10 cellular contexts compared by ENCODE assay signal in genomic region chr19:55353356-55353802, GRCh38. TPM values are rescaled to one million over a fixed set of nuclear protein-coding genes. Genes with fewer than 3 reads are reported as not detected.
DNase-seq lines count a peak whose midpoint lies in the region; ATAC-seq and TF ChIP-seq lines count a peak whose summit lies in the region.
"Had no signal": no experiment of that assay in that cellular context is flagged by ENCODE, and none has a peak within 500 bp of the region (broad histone marks: within the 10 kb centered on the region; RNA-seq: fewer than 3 reads in every experiment).

No MANE protein-coding gene starts in this region.

- peaks cover 18% of the 10 kb centered on the region for H3K4me1 ChIP-seq in HUES64 (ENCODE audit: insufficient read depth, low read length)
- H3K4me1 ChIP-seq in foreskin keratinocyte = no peaks in the 10 kb centered on the region

- DNase-seq in AG04449 (ENCODE audit: low read depth, low spot score) = no peak
- no peak for DNase-seq in central memory CD8-positive, alpha-beta T cell (ENCODE audit: low spot score in 2 of 2)
- peak in 1 of 10 donors; percentile 21 for DNase-seq in naive thymus-derived CD8-positive, alpha-beta T cell
- no peak for DNase-seq in cerebellar nuclear complex (lab: John Stamatoyannopoulos, UW)
- DNase-seq in foreskin keratinocyte = no peak
- no peak for DNase-seq in NCI-H187 (lab: John Stamatoyannopoulos, UW)
- no peak for DNase-seq in KG1 (lab: John Stamatoyannopoulos, UW)
- DNase-seq: GF-D8, SHP77 treated with DMSO at 0.1 percent for 48 hours had no signal

- POLR2A ChIA-PET in AG04449 (lab: Yijun Ruan, JAX) = interaction anchor here (1.4 kb wide), 1 partner anchor 54 kb away, joined by 4 read pairs; the partner anchor contains the start of gene UBE2S
- POLR2A ChIA-PET in naive thymus-derived CD8-positive, alpha-beta T cell (lab: Charles Lee) = interaction anchor here (0.6 to 1.6 kb wide), 3 partner anchors 14 to 271 kb away, joined by 3 to 6 read pairs (median 3); partner anchors contain the start of genes KMT5C and ZNF784

- H3K27me3 ChIP-seq in HUES64 (ENCODE audit: insufficient read depth, low read length) = peaks cover 50% of the 10 kb centered on the region
- peaks cover 15% of the 10 kb centered on the region for H3K27me3 ChIP-seq in foreskin keratinocyte

- H3K4me1 Mint-ChIP-seq in central memory CD8-positive, alpha-beta T cell = peaks cover 26% of the 10 kb centered on the region
- H3K4me1 Mint-ChIP-seq in naive thymus-derived CD8-positive, alpha-beta T cell = peaks cover 21 to 36% (median 25%) of the 10 kb centered on the region in 4 donors

- no peaks in the 10 kb centered on the region for H3K36me3 ChIP-seq in HUES64 (ENCODE audit: insufficient read depth, low read length)

- WGBS in HUES64 = 10% methylated on average over 24 of the region's 24 CpGs

- H3K27ac Mint-ChIP-seq in central memory CD8-positive, alpha-beta T cell (ENCODE audit: low read depth) = peak overlapping the region; percentile 25
- H3K27ac Mint-ChIP-seq in naive thymus-derived CD8-positive, alpha-beta T cell = peak overlapping the region in 4 of 10 donors; percentile 1 to 86 (median 58)

- CTCF ChIA-PET in AG04449 (lab: Yijun Ruan, JAX) = interaction anchor here (1.1 to 1.3 kb wide), 2 partner anchors 14 to 16 kb away, joined by 3 to 4 read pairs; partner anchors contain the start of gene KMT5C

- H3K36me3 Mint-ChIP-seq in central memory CD8-positive, alpha-beta T cell (ENCODE audit: insufficient read depth) = peaks cover 3% of the 10 kb centered on the region
- no peaks in the 10 kb centered on the region for H3K36me3 Mint-ChIP-seq in naive thymus-derived CD8-positive, alpha-beta T cell

- no peak for TF ChIP-seq CTCF in AG04449 (IDR thresholded peaks at IDR 0.05; ENCODE audit: insufficient read depth, low read length, missing control alignments)
- TF ChIP-seq CTCF in foreskin keratinocyte (conservative IDR thresholded peaks at IDR 0.05) = no peak

- peak overlapping the region; percentile 73 for H3K4me3 Mint-ChIP-seq in central memory CD8-positive, alpha-beta T cell
- peak overlapping the region; percentile 61 to 86 (median 80) for H3K4me3 Mint-ChIP-seq in naive thymus-derived CD8-positive, alpha-beta T cell

- no peak overlapping the region for H3K27ac ChIP-seq in HUES64 (ENCODE audit: low read depth, low read length)
- no peak overlapping the region for H3K27ac ChIP-seq in foreskin keratinocyte

- peak overlapping the region; percentile 59 for H3K4me3 ChIP-seq in AG04449 (ENCODE audit: low read depth, low read length)
- H3K4me3 ChIP-seq in HUES64 (ENCODE audit: low read length) = peak overlapping the region; percentile 64

- peak overlapping the region; percentile 1; the same call in 1 of the 2 replicates for H3K9ac ChIP-seq in HUES64 (ENCODE audit: low read depth, low read length)

- no peaks in the 10 kb centered on the region for H3K9me3 ChIP-seq in HUES64 (ENCODE audit: insufficient read depth, low read depth, low read length)

- H3K9me3 Mint-ChIP-seq in central memory CD8-positive, alpha-beta T cell = no peaks in the 10 kb centered on the region
- H3K9me3 Mint-ChIP-seq in naive thymus-derived CD8-positive, alpha-beta T cell = peaks cover 0 to 2% (median 0%) of the 10 kb centered on the region in 9 donors

- H3K27me3 Mint-ChIP-seq in central memory CD8-positive, alpha-beta T cell = peaks cover 71% of the 10 kb centered on the region
- peaks cover 4 to 48% (median 34%) of the 10 kb centered on the region in 5 donors for H3K27me3 Mint-ChIP-seq in naive thymus-derived CD8-positive, alpha-beta T cell

- ATAC-seq in central memory CD8-positive, alpha-beta T cell (replicated peaks; ENCODE audit: extremely low read depth, poor library complexity, severe bottlenecking) = no peak
- peak; percentile 8 to 15 for ATAC-seq in naive thymus-derived CD8-positive, alpha-beta T cell
- no peak for ATAC-seq in foreskin keratinocyte

RNA-seq across cellular contexts. Expression of gene COX6B2, which starts 1.1 kb away (rescaled TPM):
- polyA plus RNA-seq in HUES64 (2013, experiment 1 of 2) = 0.90 TPM
- 1.4 TPM for polyA plus RNA-seq in HUES64 (2013, experiment 2 of 2)
- total RNA-seq in naive thymus-derived CD8-positive, alpha-beta T cell = not detected
- not detected for polyA plus RNA-seq in naive thymus-derived CD8-positive, alpha-beta T cell
- 0.92 and 2.4 TPM in 2 replicates for total RNA-seq in foreskin keratinocyte
- polyA plus RNA-seq in foreskin keratinocyte = 1.8 and 2.8 TPM in 2 replicates

RNA-seq across cellular contexts. Expression of gene GARIN5B, which starts 9.7 kb away (rescaled TPM):
- polyA plus RNA-seq in HUES64 (2013, experiment 1 of 2) = not detected
- not detected for polyA plus RNA-seq in HUES64 (2013, experiment 2 of 2)
- not detected for total RNA-seq in naive thymus-derived CD8-positive, alpha-beta T cell
- not detected for polyA plus RNA-seq in naive thymus-derived CD8-positive, alpha-beta T cell
- total RNA-seq in foreskin keratinocyte = 0.03 TPM in 1 of 2 replicates, not detected in the other
- not detected in 2 replicates for polyA plus RNA-seq in foreskin keratinocyte

RNA-seq across cellular contexts. Expression of gene KMT5C, which starts 13.7 kb away (rescaled TPM):
- 13.4 TPM for polyA plus RNA-seq in HUES64 (2013, experiment 1 of 2)
- polyA plus RNA-seq in HUES64 (2013, experiment 2 of 2) = 15.2 TPM
- total RNA-seq in naive thymus-derived CD8-positive, alpha-beta T cell = 10 to 100 TPM; 19.2 to 21.8 TPM
- 1 to 10 TPM; 1.7 to 2.5 (median 2.1) TPM for polyA plus RNA-seq in naive thymus-derived CD8-positive, alpha-beta T cell
- total RNA-seq in foreskin keratinocyte = 6.9 and 8.6 TPM in 2 replicates
- polyA plus RNA-seq in foreskin keratinocyte = 6.0 and 6.5 TPM in 2 replicates

RNA-seq across cellular contexts. Expression of gene IL11, which starts 16.9 kb away (rescaled TPM):
- 0.65 TPM for polyA plus RNA-seq in HUES64 (2013, experiment 1 of 2)
- polyA plus RNA-seq in HUES64 (2013, experiment 2 of 2) = 1.1 TPM
- under 1 TPM in 1 of 2 experiments, not detected in 1; 0.21 TPM for total RNA-seq in naive thymus-derived CD8-positive, alpha-beta T cell
- polyA plus RNA-seq in naive thymus-derived CD8-positive, alpha-beta T cell = not detected
- 3.7 and 5.8 TPM in 2 replicates for total RNA-seq in foreskin keratinocyte
- polyA plus RNA-seq in foreskin keratinocyte = 4.1 and 5.4 TPM in 2 replicates

RNA-seq across cellular contexts. Expression of gene TMEM190, which starts 23.2 kb away (rescaled TPM):
- polyA plus RNA-seq in HUES64 (2013, experiment 1 of 2) = 0.55 TPM
- polyA plus RNA-seq in HUES64 (2013, experiment 2 of 2) = 1.2 TPM
- not detected for total RNA-seq in naive thymus-derived CD8-positive, alpha-beta T cell
- polyA plus RNA-seq in naive thymus-derived CD8-positive, alpha-beta T cell = not detected
- total RNA-seq in foreskin keratinocyte = not detected in 2 replicates
- polyA plus RNA-seq in foreskin keratinocyte = not detected in 2 replicates

Comparison
In these comparisons a context has a peak if more than half of its experiments do, and no peak if none do; other contexts are left out.
1. ATAC-seq: peak in naive thymus-derived CD8-positive, alpha-beta T cell (2 of 2); none in central memory CD8-positive, alpha-beta T cell (single experiment) and foreskin keratinocyte (single experiment).